ENCODE assay signal across 8 cellular contexts in genomic region chr15:43912991-43913927, GRCh38.
DNase-seq lines count a peak whose midpoint lies in the region; ATAC-seq, FAIRE-seq and TF ChIP-seq lines count a peak whose summit lies in the region.

No MANE protein-coding gene starts in this region.

- no peak for DNase-seq in activated naive CD4-positive, alpha-beta T cell treated with anti-CD3 and anti-CD28 coated beads, Interleukin-2, amount 10 ng/mL, durations not matched to agents 7 days and 5 days
- no peak for DNase-seq in activated naive CD4-positive, alpha-beta T cell treated with Interleukin-2 at 50 U/mL for 16 hours
- peak; percentile 98 for DNase-seq in astrocyte of the spinal cord (ENCODE audit: low read depth, low spot score)
- DNase-seq in islet precursor cell, result peak; percentile 96
- DNase-seq in urothelium cell line (ENCODE audit: low spot score), result peak; percentile 89
- no peak for DNase-seq in D721Med (ENCODE audit: insufficient read length, low spot score)

- TF ChIP-seq CTCF in astrocyte of the spinal cord (IDR thresholded peaks at IDR 0.05; ENCODE audit: low read depth, low read length) (no peak), D721Med (IDR thresholded peaks at IDR 0.05; ENCODE audit: insufficient read depth, missing control alignments) (no peak)

- H3K27me3 Mint-ChIP-seq in activated naive CD4-positive, alpha-beta T cell treated with anti-CD3 and anti-CD28 coated beads, Interleukin-2, amount 10 ng/mL, durations not matched to agents 7 days and 5 days, result no peaks in the 10 kb centered on the region

- in situ Hi-C loops in astrocyte of the spinal cord (cut with HindIII; ENCODE audit: low sequenced_read_pairs), result no loop called here

- no peaks in the 10 kb centered on the region for H3K9me3 Mint-ChIP-seq in activated naive CD4-positive, alpha-beta T cell treated with anti-CD3 and anti-CD28 coated beads, Interleukin-2, amount 10 ng/mL, durations not matched to agents 7 days and 5 days

- CTCF ChIA-PET in activated naive CD4-positive, alpha-beta T cell treated with anti-CD3 and anti-CD28 coated beads, Interleukin-2, amount 10 ng/mL, durations not matched to agents 7 days and 5 days (lab: Charles Lee), result no interaction called here

- no peaks in the 10 kb centered on the region for H3K36me3 Mint-ChIP-seq in activated naive CD4-positive, alpha-beta T cell treated with anti-CD3 and anti-CD28 coated beads, Interleukin-2, amount 10 ng/mL, durations not matched to agents 7 days and 5 days

- H3K4me3 ChIP-seq in astrocyte of the spinal cord (ENCODE audit: low read depth, low read length), result no peak overlapping the region

- ATAC-seq in HG03045 (IDR thresholded peaks at IDR 0.05; ENCODE audit: unreplicated experiment), result no peak
- ATAC-seq in GM18907 (IDR thresholded peaks at IDR 0.05; ENCODE audit: unreplicated experiment), result no peak

- no peak for FAIRE-seq in urothelium cell line (lab: Jason Lieb, UNC)
- no peak for FAIRE-seq in D721Med (lab: Jason Lieb, UNC)

- no peaks in the 10 kb centered on the region for H3K4me1 Mint-ChIP-seq in activated naive CD4-positive, alpha-beta T cell treated with anti-CD3 and anti-CD28 coated beads, Interleukin-2, amount 10 ng/mL, durations not matched to agents 7 days and 5 days

- peak overlapping the region; percentile 20 for H3K27ac Mint-ChIP-seq in activated naive CD4-positive, alpha-beta T cell treated with anti-CD3 and anti-CD28 coated beads, Interleukin-2, amount 10 ng/mL, durations not matched to agents 7 days and 5 days

- no peak overlapping the region for H3K4me3 Mint-ChIP-seq in activated naive CD4-positive, alpha-beta T cell treated with anti-CD3 and anti-CD28 coated beads, Interleukin-2, amount 10 ng/mL, durations not matched to agents 7 days and 5 days

Comparison
In these comparisons a context has a peak if more than half of its experiments do, and no peak if none do; other contexts are left out.
1. DNase-seq: peak in astrocyte of the spinal cord (single experiment), islet precursor cell (single experiment) and urothelium cell line (single experiment); none in activated naive CD4-positive, alpha-beta T cell treated with anti-CD3 and anti-CD28 coated beads, Interleukin-2, amount 10 ng/mL, durations not matched to agents 7 days and 5 days (single experiment), activated naive CD4-positive, alpha-beta T cell treated with Interleukin-2 at 50 U/mL for 16 hours (single experiment) and D721Med (single experiment).